Comparison of ENCODE assay signal across 1 cellular context in the genomic region with DNA sequence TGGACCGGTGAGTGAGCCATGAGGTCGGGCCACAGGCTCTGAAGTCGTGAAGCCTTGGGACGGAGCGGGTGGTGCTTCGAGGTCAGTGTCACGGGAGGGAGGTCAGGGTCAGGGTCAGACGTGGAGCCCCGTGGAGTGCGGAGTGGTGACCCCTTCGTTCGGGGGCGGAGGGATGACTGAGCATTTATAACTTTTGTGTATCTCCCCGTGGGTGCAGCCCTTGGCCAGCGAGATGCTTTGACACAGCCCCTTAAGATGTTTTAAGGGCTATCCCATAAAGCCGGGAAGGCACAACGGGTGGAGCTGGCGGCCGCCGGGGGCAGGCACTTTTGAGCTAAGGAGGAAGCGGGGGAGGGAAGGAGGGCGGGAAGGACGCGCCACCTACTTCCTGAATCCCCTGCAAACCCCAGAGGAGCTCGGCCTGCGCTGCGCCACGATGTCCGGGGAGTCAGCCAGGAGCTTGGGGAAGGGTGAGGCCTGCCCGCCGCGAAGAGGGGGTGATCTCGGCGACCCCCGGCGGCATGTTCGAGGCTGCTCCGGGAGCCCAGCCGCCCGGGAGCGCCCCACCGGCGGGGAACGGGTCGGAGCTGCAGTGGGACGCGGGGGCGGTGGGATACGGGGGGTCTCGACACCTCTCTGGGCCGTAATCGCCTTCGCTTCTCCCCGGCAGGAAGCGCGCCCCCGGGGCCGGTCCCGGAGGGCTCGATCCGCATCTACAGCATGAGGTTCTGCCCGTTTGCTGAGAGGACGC.
TF ChIP-seq lines count a peak whose summit lies in the region.

A gene (plus strand): TSS at position 400 of the 751 bp plus-strand sequence. CDS start 37 bp downstream, at position 437.

TF ChIP-seq in SK-N-SH, 30 proteins besides CTCF, POLR2A, EP300 and RAD21 (continued from another document):
- TF ChIP-seq, protein P1, sequence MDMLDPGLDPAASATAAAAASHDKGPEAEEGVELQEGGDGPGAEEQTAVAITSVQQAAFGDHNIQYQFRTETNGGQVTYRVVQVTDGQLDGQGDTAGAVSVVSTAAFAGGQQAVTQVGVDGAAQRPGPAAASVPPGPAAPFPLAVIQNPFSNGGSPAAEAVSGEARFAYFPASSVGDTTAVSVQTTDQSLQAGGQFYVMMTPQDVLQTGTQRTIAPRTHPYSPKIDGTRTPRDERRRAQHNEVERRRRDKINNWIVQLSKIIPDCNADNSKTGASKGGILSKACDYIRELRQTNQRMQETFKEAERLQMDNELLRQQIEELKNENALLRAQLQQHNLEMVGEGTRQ (IDR thresholded peaks at IDR 0.05; ENCODE audit: borderline replicate concordance, low read depth, low read length): no peak
- TF ChIP-seq RCOR1 (IDR thresholded peaks at IDR 0.05; ENCODE audit: low read length): no peak
- peak; percentile 92 for TF ChIP-seq ELF1 (IDR thresholded peaks at IDR 0.05)
